Comparison of ENCODE assay signal across 1 cellular context in genomic region chr11:71336176-71336995, GRCh38.
TF ChIP-seq lines count a peak whose summit lies in the region.

No MANE protein-coding gene starts in this region.

TF ChIP-seq in SK-N-SH treated with all-trans-retinoic acid at 6 μM for 48 hours, 23 proteins besides CTCF, POLR2A, EP300 and RAD21 (continued from another document):
- TF ChIP-seq TSHZ2 (CRISPR knock-in tag; IDR thresholded peaks at IDR 0.05), result no peak
- no peak for TF ChIP-seq BACH2 (CRISPR knock-in tag; IDR thresholded peaks at IDR 0.05; ENCODE audit: borderline replicate concordance)
